35 cellular contexts compared by ENCODE assay signal in genomic region chr1:152244576-152244975, GRCh38. TPM values are rescaled to one million over a fixed set of nuclear protein-coding genes. Genes with fewer than 3 reads are reported as not detected.
DNase-seq lines count a peak whose midpoint lies in the region; ATAC-seq, FAIRE-seq and TF ChIP-seq lines count a peak whose summit lies in the region.
"Had no signal": no experiment of that assay in that cellular context is flagged by ENCODE, and none has a peak within 500 bp of the region (broad histone marks: within the 10 kb centered on the region; RNA-seq: fewer than 3 reads in every experiment).

No MANE protein-coding gene starts in this region.

- no peak overlapping the region for H2AFZ ChIP-seq in astrocyte (ENCODE audit: low read depth, low read length)

- no peak for FAIRE-seq in astrocyte (lab: Jason Lieb, UNC)
- FAIRE-seq: GM12878, pancreas had no signal

- H3K27ac ChIP-seq in astrocyte (ENCODE audit: low read depth, low read length), result no peak overlapping the region
- H3K27ac ChIP-seq: dorsolateral prefrontal cortex, KMS-11, pancreas, spleen, upper lobe of left lung had no signal

- no peaks in the 10 kb centered on the region for H3K27me3 Mint-ChIP-seq in astrocyte (ENCODE audit: low read depth, unreplicated experiment)
- H3K27me3 Mint-ChIP-seq in activated CD4-positive, alpha-beta T cell treated with anti-CD3 and anti-CD28 coated beads, Interleukin-2, amount 10 ng/mL, durations not matched to agents 24 days and 14 days, result peaks cover 26% of the 10 kb centered on the region

- H4K20me1 ChIP-seq in astrocyte (ENCODE audit: insufficient read depth, low read length), result no peaks in the 10 kb centered on the region

- intact Hi-C loops in activated CD4-positive, alpha-beta T cell treated with anti-CD3 and anti-CD28 coated beads, Interleukin-2, amount 10 ng/mL, durations not matched to agents 24 days and 14 days (cut with micrococcal nuclease), result no loop called here

- H3K4me2 ChIP-seq in astrocyte (ENCODE audit: low read length), result no peak overlapping the region
- H3K4me2 ChIP-seq: KMS-11 had no signal

- ATAC-seq in HG02884 (IDR thresholded peaks at IDR 0.05; ENCODE audit: unreplicated experiment), result no peak
- ATAC-seq: GM12878, left cardiac atrium, pancreas, right cardiac atrium, WTC11 had no signal

- H3K4me3 Mint-ChIP-seq in astrocyte (ENCODE audit: unreplicated experiment), result no peak overlapping the region
- no peak overlapping the region for H3K4me3 Mint-ChIP-seq in activated CD4-positive, alpha-beta T cell treated with anti-CD3 and anti-CD28 coated beads, Interleukin-2, amount 10 ng/mL, durations not matched to agents 24 days and 14 days
- H3K4me3 Mint-ChIP-seq: HFFc6, WTC11 had no signal

- no peak overlapping the region for H3K9ac ChIP-seq in astrocyte (ENCODE audit: low read length)
- H3K9ac ChIP-seq: KMS-11 had no signal

- no peaks in the 10 kb centered on the region for H3K79me2 ChIP-seq in astrocyte (ENCODE audit: insufficient read depth, low read length)

- no peaks in the 10 kb centered on the region for H3K9me3 ChIP-seq in astrocyte (ENCODE audit: insufficient read depth, low read depth, low read length)
- H3K9me3 ChIP-seq: Caco-2, pancreas, spleen, upper lobe of left lung had no signal

- no peak overlapping the region for H3K4me3 ChIP-seq in astrocyte (ENCODE audit: insufficient read depth, low read depth, low read length)
- H3K4me3 ChIP-seq: dorsolateral prefrontal cortex, GM12878, pancreas, spleen, upper lobe of left lung had no signal

- H3K4me1 Mint-ChIP-seq in astrocyte (ENCODE audit: low read depth, unreplicated experiment), result peaks cover 4% of the 10 kb centered on the region
- no peaks in the 10 kb centered on the region for H3K4me1 Mint-ChIP-seq in activated CD4-positive, alpha-beta T cell treated with anti-CD3 and anti-CD28 coated beads, Interleukin-2, amount 10 ng/mL, durations not matched to agents 24 days and 14 days
- H3K4me1 Mint-ChIP-seq: WTC11 had no signal

- peak; percentile 47 for DNase-seq in COLO829 (ENCODE audit: low spot score)
- peak; percentile 69 for DNase-seq in HT1080 (ENCODE audit: low read depth)
- peak; percentile 26 for DNase-seq in astrocyte (ENCODE audit: low read depth)
- DNase-seq in iris pigment epithelial cell (ENCODE audit: low read depth), result peak; percentile 8
- no peak for DNase-seq in DMS53 (lab: John Stamatoyannopoulos, UW)
- DNase-seq in activated CD4-positive, alpha-beta T cell treated with anti-CD3 and anti-CD28 coated beads, Interleukin-2, amount 10 ng/mL, durations not matched to agents 24 days and 14 days, result no peak
- no peak for DNase-seq in stimulated activated CD4-positive, alpha-beta T cell treated with anti-CD3 and anti-CD28 coated beads, Interleukin-2, amount 100 ng/mL, for 48 hours
- DNase-seq: activated CD4-positive, alpha-beta T cell treated with anti-CD3 and anti-CD28 coated beads, Interleukin-2, amount 50 U/mL, for 1 hour; activated T-cell treated with anti-CD3 and anti-CD28 coated beads, Interleukin-2, amount 50 U/mL, for 48 hours; C1 segment of cervical spinal cord; Caco-2; DMS79 treated with DMSO at 0.1 percent for 48 hours; dorsolateral prefrontal cortex; head of caudate nucleus; HFFc6; left cardiac atrium; NCI-H1694; NCI-H2171; NCI-H510A; pancreas; right cardiac atrium; SHP77; spleen; T1000; upper lobe of left lung had no signal

- peaks cover 2% of the 10 kb centered on the region for H3K9me3 Mint-ChIP-seq in astrocyte (ENCODE audit: unreplicated experiment)
- H3K9me3 Mint-ChIP-seq in activated CD4-positive, alpha-beta T cell treated with anti-CD3 and anti-CD28 coated beads, Interleukin-2, amount 10 ng/mL, durations not matched to agents 24 days and 14 days, result no peaks in the 10 kb centered on the region
- H3K9me3 Mint-ChIP-seq: HFFc6 had no signal

- no peak overlapping the region for H3K27ac Mint-ChIP-seq in astrocyte (ENCODE audit: unreplicated experiment)
- H3K27ac Mint-ChIP-seq in activated CD4-positive, alpha-beta T cell treated with anti-CD3 and anti-CD28 coated beads, Interleukin-2, amount 10 ng/mL, durations not matched to agents 24 days and 14 days, result no peak overlapping the region
- H3K27ac Mint-ChIP-seq: HFFc6, WTC11 had no signal

- H3K27me3 ChIP-seq in astrocyte (ENCODE audit: insufficient read depth, low read length), result no peaks in the 10 kb centered on the region
- H3K27me3 ChIP-seq: pancreas, spleen, upper lobe of left lung had no signal

- no peak for TF ChIP-seq CTCF in astrocyte (IDR thresholded peaks at IDR 0.05; ENCODE audit: insufficient read depth, low read depth, low read length)

- no peaks in the 10 kb centered on the region for H3K4me1 ChIP-seq in astrocyte (ENCODE audit: insufficient read depth, low read length)
- H3K4me1 ChIP-seq: Caco-2, pancreas, spleen, upper lobe of left lung had no signal

- no peaks in the 10 kb centered on the region for H3K36me3 Mint-ChIP-seq in astrocyte (ENCODE audit: low read depth, unreplicated experiment)
- H3K36me3 Mint-ChIP-seq in activated CD4-positive, alpha-beta T cell treated with anti-CD3 and anti-CD28 coated beads, Interleukin-2, amount 10 ng/mL, durations not matched to agents 24 days and 14 days (ENCODE audit: low read depth), result no peaks in the 10 kb centered on the region

- H3K36me3 ChIP-seq in astrocyte (ENCODE audit: insufficient read depth, low read length), result no peaks in the 10 kb centered on the region
- H3K36me3 ChIP-seq: pancreas, spleen, upper lobe of left lung had no signal

RNA-seq across cellular contexts. Expression of gene HRNR, which starts 20.6 kb away (rescaled TPM):
- total RNA-seq in HT1080 (2014; rRNA removed; shearing (Covaris generic)), result not detected in 2 replicates
- not detected in 2 replicates for polyA plus RNA-seq in HT1080 (2015; cell fraction: cytosol; rRNA removed)
- not detected in 2 replicates for polyA plus RNA-seq in HT1080 (2015; cell fraction: nucleus; rRNA removed)
- not detected in 2 replicates for total RNA-seq in astrocyte
- not detected in 2 replicates for total RNA-seq in activated CD4-positive, alpha-beta T cell treated with anti-CD3 and anti-CD28 coated beads, Interleukin-2, amount 10 ng/mL, durations not matched to agents 24 days and 14 days
- total RNA-seq: Caco-2, cerebellum, GM12878, HFFc6, left cardiac atrium, lung microvascular endothelial cell, mucosa of gallbladder, OCI-LY7, pancreas, right cardiac atrium, spleen, subcutaneous adipose tissue, upper lobe of left lung, WTC11 had no signal
- polyA plus RNA-seq: GM12878, neural cell had no signal

Comparison
In these comparisons a context has a peak if more than half of its experiments do, and no peak if none do; other contexts are left out.
1. DNase-seq: peak in COLO829 (single experiment), HT1080 (single experiment), astrocyte (single experiment) and iris pigment epithelial cell (single experiment); none in DMS53 (single experiment), activated CD4-positive, alpha-beta T cell treated with anti-CD3 and anti-CD28 coated beads, Interleukin-2, amount 10 ng/mL, durations not matched to agents 24 days and 14 days (single experiment) and stimulated activated CD4-positive, alpha-beta T cell treated with anti-CD3 and anti-CD28 coated beads, Interleukin-2, amount 100 ng/mL, for 48 hours (0 of 2).